19 cellular contexts compared by ENCODE assay signal in the genomic region with DNA sequence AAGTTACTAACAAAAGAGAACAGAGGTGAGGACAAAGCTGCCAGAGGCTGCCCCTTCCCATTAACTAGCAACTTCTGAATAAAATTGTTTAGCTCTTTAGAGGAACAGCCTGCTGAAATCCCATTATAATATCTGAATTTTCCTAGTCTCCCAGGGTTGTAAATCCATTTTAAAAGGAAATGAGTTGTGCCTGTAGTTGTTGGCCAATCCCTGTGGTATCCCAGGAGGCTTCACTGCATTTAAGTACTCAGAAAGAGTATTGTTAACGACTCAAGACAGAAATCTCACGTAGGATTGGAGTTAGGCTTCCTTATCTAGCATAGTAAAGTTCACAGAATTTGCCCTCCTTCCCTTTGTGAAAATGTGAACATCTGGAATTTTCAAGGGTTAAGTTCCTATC. TPM values are rescaled to one million over a fixed set of nuclear protein-coding genes. Genes with fewer than 3 reads are reported as not detected.
DNase-seq lines count a peak whose midpoint lies in the region; ATAC-seq and TF ChIP-seq lines count a peak whose summit lies in the region.
"Had no signal": no experiment of that assay in that cellular context is flagged by ENCODE, and none has a peak within 500 bp of the region (broad histone marks: within the 10 kb centered on the region; RNA-seq: fewer than 3 reads in every experiment).

No MANE protein-coding gene starts in this region.

- H3K9me3 Mint-ChIP-seq in endothelial cell (ENCODE audit: unreplicated experiment), result no peaks in the 10 kb centered on the region
- H3K9me3 Mint-ChIP-seq in nephron progenitor cell, result no peaks in the 10 kb centered on the region
- no peaks in the 10 kb centered on the region for H3K9me3 Mint-ChIP-seq in CD8-positive, alpha-beta memory T cell
- H3K9me3 Mint-ChIP-seq: activated B cell treated with CpG ODN at 0.5 μM for 24 hours; activated naive CD8-positive, alpha-beta T cell treated with anti-CD3 and anti-CD28 coated beads, Interleukin-2, amount 10 ng/mL, durations not matched to agents 7 days and 5 days; CD8-positive, alpha-beta T cell; stimulated activated naive CD8-positive, alpha-beta T cell treated with anti-CD3 and anti-CD28 coated beads, Interleukin-15, Interleukin-2, amounts not matched to agents 100 ng/mL and 50 ng/mL, for 24 hours had no signal

- H3K4me3 ChIP-seq in Karpas-422 (ENCODE audit: low read length), result no peak overlapping the region
- no peak overlapping the region for H3K4me3 ChIP-seq in CD8-positive, alpha-beta memory T cell (ENCODE audit: low read length)
- H3K4me3 ChIP-seq: gastrocnemius medialis had no signal

- no peak overlapping the region for H2AFZ ChIP-seq in Karpas-422 (ENCODE audit: low read length)

- H3K27me3 ChIP-seq in Karpas-422 (ENCODE audit: low read length), result no peaks in the 10 kb centered on the region
- no peaks in the 10 kb centered on the region for H3K27me3 ChIP-seq in CD8-positive, alpha-beta memory T cell (ENCODE audit: insufficient read depth, low read length, poor library complexity, severe bottlenecking)
- H3K27me3 ChIP-seq: gastrocnemius medialis had no signal

- H3K9me3 ChIP-seq in Karpas-422 (ENCODE audit: low read length), result no peaks in the 10 kb centered on the region
- no peaks in the 10 kb centered on the region for H3K9me3 ChIP-seq in CD8-positive, alpha-beta memory T cell (ENCODE audit: low read length)
- H3K9me3 ChIP-seq: gastrocnemius medialis had no signal

- H3K36me3 ChIP-seq in Karpas-422 (ENCODE audit: insufficient read depth, low read length), result peaks cover 27% of the 10 kb centered on the region; the same call in 1 of the 2 replicates
- H3K36me3 ChIP-seq in CD8-positive, alpha-beta memory T cell (ENCODE audit: insufficient read depth, low read length), result peaks cover 9% of the 10 kb centered on the region

- H3K27ac Mint-ChIP-seq in endothelial cell (ENCODE audit: unreplicated experiment) (peak overlapping the region; percentile 64), nephron progenitor cell (peak overlapping the region; percentile 74)
- no peak overlapping the region for H3K27ac Mint-ChIP-seq in CD8-positive, alpha-beta memory T cell
- H3K27ac Mint-ChIP-seq: activated B cell treated with CpG ODN at 0.5 μM for 24 hours; activated naive CD8-positive, alpha-beta T cell treated with anti-CD3 and anti-CD28 coated beads, Interleukin-2, amount 10 ng/mL, durations not matched to agents 7 days and 5 days; CD8-positive, alpha-beta T cell had no signal

- H4K20me1 ChIP-seq in Karpas-422 (ENCODE audit: insufficient read depth, low read depth, low read length), result peaks cover 8% of the 10 kb centered on the region; the same call in 1 of the 2 replicates

- no peak overlapping the region for H3K4me2 ChIP-seq in Karpas-422 (ENCODE audit: low read depth, low read length, poor library complexity, severe bottlenecking)

- H3K36me3 Mint-ChIP-seq in endothelial cell (ENCODE audit: low read depth, unreplicated experiment), result peaks cover 12% of the 10 kb centered on the region
- peaks cover 52% of the 10 kb centered on the region for H3K36me3 Mint-ChIP-seq in nephron progenitor cell (ENCODE audit: low read depth)
- peaks cover 0 to 56% (median 13%) of the 10 kb centered on the region in 3 donors for H3K36me3 Mint-ChIP-seq in CD8-positive, alpha-beta memory T cell

- H3K9ac ChIP-seq in Karpas-422 (ENCODE audit: low read length), result no peak overlapping the region

- peaks cover 37% of the 10 kb centered on the region for H3K4me1 Mint-ChIP-seq in endothelial cell (ENCODE audit: unreplicated experiment)
- H3K4me1 Mint-ChIP-seq in nephron progenitor cell, result peaks cover 18% of the 10 kb centered on the region
- H3K4me1 Mint-ChIP-seq in CD8-positive, alpha-beta memory T cell, result peaks cover 14 to 41% (median 38%) of the 10 kb centered on the region in 3 donors

- H3K4me3 Mint-ChIP-seq in endothelial cell (ENCODE audit: unreplicated experiment), result peak overlapping the region; percentile 47
- no peak overlapping the region for H3K4me3 Mint-ChIP-seq in nephron progenitor cell
- no peak overlapping the region for H3K4me3 Mint-ChIP-seq in CD8-positive, alpha-beta memory T cell
- H3K4me3 Mint-ChIP-seq: activated B cell treated with CpG ODN at 0.5 μM for 24 hours; activated naive CD8-positive, alpha-beta T cell treated with anti-CD3 and anti-CD28 coated beads, Interleukin-2, amount 10 ng/mL, durations not matched to agents 7 days and 5 days; CD8-positive, alpha-beta T cell; stimulated activated naive CD8-positive, alpha-beta T cell treated with anti-CD3 and anti-CD28 coated beads, Interleukin-15, Interleukin-2, amounts not matched to agents 100 ng/mL and 50 ng/mL, for 24 hours; T-helper 17 cell had no signal

- no peaks in the 10 kb centered on the region for H3K9me2 ChIP-seq in Karpas-422 (replicated peaks; ENCODE audit: insufficient read depth, low read length)

- intact Hi-C loops in left ventricle myocardium superior (cut with micrococcal nuclease), result no loop called here
- intact Hi-C loops in left cardiac atrium (cut with DNase I), result no loop called here

- DNase-seq in left ventricle myocardium superior (no peak), left cardiac atrium (no peak), endothelial cell (ENCODE audit: low spot score) (no peak), nephron progenitor cell (no peak), NCI-H1417 treated with DMSO at 0.1 percent for 48 hours (lab: John Stamatoyannopoulos, UW) (no peak), Karpas-422 (no peak)
- no peak for DNase-seq in CD8-positive, alpha-beta memory T cell
- DNase-seq: activated B cell treated with CpG ODN at 0.5 μM for 24 hours; activated CD8-positive, alpha-beta memory T cell treated with anti-CD3 and anti-CD28 coated beads for 24 hours; activated naive CD8-positive, alpha-beta T cell treated with anti-CD3 and anti-CD28 coated beads, Interleukin-2, amount 10 ng/mL, durations not matched to agents 7 days and 5 days; CD8-positive, alpha-beta T cell; central memory CD4-positive, alpha-beta T cell; gastrocnemius medialis; NCI-H187 treated with DMSO at 0.1 percent for 48 hours; NK-92 treated with Interleukin-12 subunit alpha and Interleukin-12 subunit beta, amount 100 ng/mL, for 24 hours; T-helper 17 cell had no signal

- ATAC-seq in left ventricle myocardium superior (peak; percentile 42), left cardiac atrium (no peak), HG02642 (IDR thresholded peaks at IDR 0.05; ENCODE audit: poor library complexity, unreplicated experiment) (no peak)
- ATAC-seq: CD8-positive, alpha-beta T cell; gastrocnemius medialis; HCT116; T-helper 17 cell had no signal

- H3K27me3 Mint-ChIP-seq in endothelial cell (ENCODE audit: unreplicated experiment) (no peaks in the 10 kb centered on the region), nephron progenitor cell (ENCODE audit: low read depth, poor library complexity) (no peaks in the 10 kb centered on the region)
- no peaks in the 10 kb centered on the region for H3K27me3 Mint-ChIP-seq in CD8-positive, alpha-beta memory T cell
- H3K27me3 Mint-ChIP-seq: activated B cell treated with CpG ODN at 0.5 μM for 24 hours; activated naive CD8-positive, alpha-beta T cell treated with anti-CD3 and anti-CD28 coated beads, Interleukin-2, amount 10 ng/mL, durations not matched to agents 7 days and 5 days; stimulated activated naive CD8-positive, alpha-beta T cell treated with anti-CD3 and anti-CD28 coated beads, Interleukin-15, Interleukin-2, amounts not matched to agents 100 ng/mL and 50 ng/mL, for 24 hours; T-helper 17 cell had no signal

- TF ChIP-seq CTCF in endothelial cell (IDR thresholded peaks at IDR 0.05; ENCODE audit: unreplicated experiment), result no peak
- TF ChIP-seq CTCF in nephron progenitor cell (IDR thresholded peaks at IDR 0.05), result no peak

- peaks cover 84% of the 10 kb centered on the region for H3K79me2 ChIP-seq in Karpas-422 (ENCODE audit: low read length)

- H3K27ac ChIP-seq in Karpas-422 (ENCODE audit: low read length), result no peak overlapping the region
- no peak overlapping the region for H3K27ac ChIP-seq in CD8-positive, alpha-beta memory T cell (ENCODE audit: low read depth, low read length)

- POLR2A ChIA-PET in CD8-positive, alpha-beta memory T cell (lab: Charles Lee), result no interaction called here

- CTCF ChIA-PET in CD8-positive, alpha-beta memory T cell (lab: Charles Lee), result interaction anchor here (0.6 to 3.6 kb wide), 2 partner anchors 27 to 698 kb away, joined by 3 to 15 read pairs; no protein-coding TSS in a partner anchor

- peaks cover 14% of the 10 kb centered on the region for H3K4me1 ChIP-seq in Karpas-422 (ENCODE audit: low read length)
- H3K4me1 ChIP-seq in CD8-positive, alpha-beta memory T cell (ENCODE audit: insufficient read depth, low read length), result no peaks in the 10 kb centered on the region

RNA-seq across cellular contexts. Expression of gene LAPTM4A, which starts 8.9 kb away (rescaled TPM):
- total RNA-seq in left ventricle myocardium superior, result 246 TPM
- 100 to 1,000 TPM; 185 to 202 TPM for total RNA-seq in left cardiac atrium
- 264 TPM for total RNA-seq in endothelial cell (ENCODE audit: unreplicated experiment)
- 11.7 and 37.2 TPM in 2 replicates for total RNA-seq in Karpas-422 (2014; rRNA removed; shearing (Covaris generic); ENCODE audit: low replicate concordance)
- 10 to 100 TPM; 29.0 to 31.0 TPM for total RNA-seq in CD8-positive, alpha-beta memory T cell
- polyA plus RNA-seq in CD8-positive, alpha-beta memory T cell, result 119 TPM

RNA-seq across cellular contexts. Expression of gene MATN3, which starts 30.1 kb away (rescaled TPM):
- 0.32 TPM for total RNA-seq in left ventricle myocardium superior
- total RNA-seq in left cardiac atrium, result under 1 TPM; 0.29 to 0.52 TPM
- total RNA-seq in endothelial cell (ENCODE audit: unreplicated experiment), result 8.9 TPM
- not detected in 2 replicates for total RNA-seq in Karpas-422 (2014; rRNA removed; shearing (Covaris generic); ENCODE audit: low replicate concordance)
- not detected for total RNA-seq in CD8-positive, alpha-beta memory T cell
- polyA plus RNA-seq in CD8-positive, alpha-beta memory T cell, result not detected
- total RNA-seq: activated B cell treated with CpG ODN at 0.5 μM for 24 hours; activated naive CD8-positive, alpha-beta T cell treated with anti-CD3 and anti-CD28 coated beads, Interleukin-2, amount 10 ng/mL, durations not matched to agents 7 days and 5 days; CD8-positive, alpha-beta T cell; T-helper 17 cell had no signal

RNA-seq across cellular contexts. Expression of gene WDR35, which starts 52.6 kb away (rescaled TPM):
- total RNA-seq in left ventricle myocardium superior, result 5.1 TPM
- total RNA-seq in left cardiac atrium, result 1 to 10 TPM; 3.7 to 6.3 TPM
- total RNA-seq in endothelial cell (ENCODE audit: unreplicated experiment), result 10.3 TPM
- 8.3 and 15.9 TPM in 2 replicates for total RNA-seq in Karpas-422 (2014; rRNA removed; shearing (Covaris generic); ENCODE audit: low replicate concordance)
- total RNA-seq in CD8-positive, alpha-beta memory T cell, result 10 to 100 TPM; 11.0 to 12.0 TPM
- 1.6 TPM for polyA plus RNA-seq in CD8-positive, alpha-beta memory T cell

Comparison
In these comparisons a context has a peak if more than half of its experiments do, and no peak if none do; other contexts are left out.
1. H3K27ac Mint-ChIP-seq: peak in endothelial cell (single experiment) and nephron progenitor cell (single experiment); none in CD8-positive, alpha-beta memory T cell (0 of 8).